ENCODE assay signal across 24 cellular contexts in genomic region chr7:56256108-56256507, GRCh38.
"Had no signal": no experiment of that assay in that cellular context is flagged by ENCODE, and none has a peak within 500 bp of the region (broad histone marks: within the 10 kb centered on the region; RNA-seq: fewer than 3 reads in every experiment).

No MANE protein-coding gene starts in this region.

- H3K27ac ChIP-seq: Peyer's patch, RWPE1 had no signal

- H3K4me3 ChIP-seq: K562, Peyer's patch had no signal

- FAIRE-seq: astrocyte, bronchial epithelial cell, K562, TTC549 had no signal

- H3K27me3 ChIP-seq: Peyer's patch had no signal

- DNase-seq: activated CD4-positive, alpha-beta T cell treated with anti-CD3 and anti-CD28 coated beads for 36 hours; activated CD4-positive, alpha-beta T cell treated with anti-CD3 and anti-CD28 coated beads, Interleukin-2, amount 10 ng/mL, durations not matched to agents 7 days and 5 days; activated CD4-positive, alpha-beta T cell treated with anti-CD3 and anti-CD28 coated beads, Interleukin-2, amount 50 U/mL, for 48 hours; activated CD8-positive, alpha-beta T cell treated with anti-CD3 and anti-CD28 coated beads, Interleukin-2, amount 10 ng/mL, durations not matched to agents 7 days and 5 days; activated gamma-delta T cell; activated naive CD4-positive, alpha-beta T cell treated with Interleukin-2 at 50 U/mL for 16 hours; activated naive CD8-positive, alpha-beta T cell treated with anti-CD3 and anti-CD28 coated beads, Interleukin-2, amount 10 ng/mL, durations not matched to agents 7 days and 5 days; activated T-cell treated with anti-CD3 and anti-CD28 coated beads, Interleukin-2, amount 50 U/mL, for 24 hours; amygdala; central memory CD4-positive, alpha-beta T cell; NCI-H1436 treated with DMSO at 0.1 percent for 48 hours; NCI-H1694 treated with DMSO at 0.1 percent for 48 hours; NCI-H2029; NCI-H345; NCI-H524 treated with DMSO at 0.1 percent for 48 hours; NK-92 treated with Interleukin-12 subunit alpha and Interleukin-12 subunit beta, amount 100 ng/mL, for 24 hours; PC-3; Right ventricle myocardium superior had no signal

- H3K4me1 ChIP-seq: Peyer's patch had no signal

- H3K36me3 ChIP-seq: Peyer's patch had no signal

- ATAC-seq: activated CD4-positive, alpha-beta T cell treated with anti-CD3 and anti-CD28 coated beads for 36 hours; activated CD8-positive, alpha-beta T cell treated with anti-CD3 and anti-CD28 coated beads, Interleukin-2, amount 10 ng/mL, durations not matched to agents 7 days and 5 days; K562; PC-3 had no signal
